Comparison of ENCODE assay signal across 9 cellular contexts in genomic region chr2:234978466-234979203, GRCh38. TPM values are rescaled to one million over a fixed set of nuclear protein-coding genes. Genes with fewer than 3 reads are reported as not detected.
DNase-seq lines count a peak whose midpoint lies in the region; TF ChIP-seq lines count a peak whose summit lies in the region.
"Had no signal": no experiment of that assay in that cellular context is flagged by ENCODE, and none has a peak within 500 bp of the region (broad histone marks: within the 10 kb centered on the region; RNA-seq: fewer than 3 reads in every experiment).

No MANE protein-coding gene starts in this region.

- TF ChIP-seq CTCF in AG04450 (IDR thresholded peaks at IDR 0.05; ENCODE audit: low read depth, low read length) (no peak), endothelial cell (IDR thresholded peaks at IDR 0.05; ENCODE audit: unreplicated experiment) (no peak)

- peak overlapping the region; percentile 53 for H3K4me3 Mint-ChIP-seq in endothelial cell (ENCODE audit: unreplicated experiment)
- no peak overlapping the region for H3K4me3 Mint-ChIP-seq in activated T-helper 1 cell treated with anti-CD3 and anti-CD28 coated beads, Interleukin-12 subunit alpha, Interleukin-12 subunit beta, Interleukin-2, Interleukin-4 antibody, amounts not matched to agents 30 ng/mL and 10 ng/mL and 1 ng/mL, durations not matched to agents 14 hours and 24 hours and 36 hours

- H3K9me3 ChIP-seq in AG04450 (ENCODE audit: control insufficient read depth, insufficient read depth, low read length) (peaks cover 3% of the 10 kb centered on the region; the same call in 1 of the 2 replicates), MG63 (no peaks in the 10 kb centered on the region; the same call in 1 of the 2 replicates)

- H3K4me3 ChIP-seq in AG04450 (ENCODE audit: low read depth, low read length) (no peak overlapping the region), MG63 (no peak overlapping the region)

- intact Hi-C loops in head of caudate nucleus (cut with DNase I), result no loop called here
- intact Hi-C loops in activated T-helper 1 cell treated with anti-CD3 and anti-CD28 coated beads, Interleukin-12 subunit alpha, Interleukin-12 subunit beta, Interleukin-2, Interleukin-4 antibody, amounts not matched to agents 30 ng/mL and 10 ng/mL and 1 ng/mL, durations not matched to agents 14 hours and 24 hours and 36 hours (cut with micrococcal nuclease), result no loop called here

- no peaks in the 10 kb centered on the region for H3K27me3 ChIP-seq in AG04450 (ENCODE audit: control insufficient read depth, insufficient read depth, low read length)
- H3K27me3 ChIP-seq in MG63, result no peaks in the 10 kb centered on the region

- peaks cover 8% of the 10 kb centered on the region for H3K36me3 Mint-ChIP-seq in endothelial cell (ENCODE audit: low read depth, unreplicated experiment)
- H3K36me3 Mint-ChIP-seq in activated T-helper 1 cell treated with anti-CD3 and anti-CD28 coated beads, Interleukin-12 subunit alpha, Interleukin-12 subunit beta, Interleukin-2, Interleukin-4 antibody, amounts not matched to agents 30 ng/mL and 10 ng/mL and 1 ng/mL, durations not matched to agents 14 hours and 24 hours and 36 hours (ENCODE audit: low read depth), result no peaks in the 10 kb centered on the region

- H3K27me3 Mint-ChIP-seq in endothelial cell (ENCODE audit: unreplicated experiment), result peaks cover 11% of the 10 kb centered on the region
- H3K27me3 Mint-ChIP-seq in activated T-helper 1 cell treated with anti-CD3 and anti-CD28 coated beads, Interleukin-12 subunit alpha, Interleukin-12 subunit beta, Interleukin-2, Interleukin-4 antibody, amounts not matched to agents 30 ng/mL and 10 ng/mL and 1 ng/mL, durations not matched to agents 14 hours and 24 hours and 36 hours (ENCODE audit: insufficient read depth), result no peaks in the 10 kb centered on the region

- DNase-seq in AG04450 (ENCODE audit: low read depth, low spot score) (no peak), MG63 (peak; percentile 47), endothelial cell (ENCODE audit: low spot score) (no peak), myocyte (ENCODE audit: low read depth) (peak; percentile 36), head of caudate nucleus (no peak), T-helper 2 cell (no peak), AG08396 (ENCODE audit: low spot score) (no peak)
- no peak for DNase-seq in activated T-helper 1 cell treated with anti-CD3 and anti-CD28 coated beads, Interleukin-12 subunit alpha, Interleukin-12 subunit beta, Interleukin-2, Interleukin-4 antibody, amounts not matched to agents 30 ng/mL and 10 ng/mL and 1 ng/mL, durations not matched to agents 14 hours and 24 hours and 36 hours (ENCODE audit: low spot score)

- H3K27ac Mint-ChIP-seq in endothelial cell (ENCODE audit: unreplicated experiment), result peak overlapping the region; percentile 99
- no peak overlapping the region for H3K27ac Mint-ChIP-seq in activated T-helper 1 cell treated with anti-CD3 and anti-CD28 coated beads, Interleukin-12 subunit alpha, Interleukin-12 subunit beta, Interleukin-2, Interleukin-4 antibody, amounts not matched to agents 30 ng/mL and 10 ng/mL and 1 ng/mL, durations not matched to agents 14 hours and 24 hours and 36 hours

- POLR2A ChIA-PET in AG04450 (lab: Yijun Ruan, JAX), result no interaction called here

- CTCF ChIA-PET in AG04450 (lab: Charles Lee), result no interaction called here

- peaks cover 70% of the 10 kb centered on the region for H3K4me1 Mint-ChIP-seq in endothelial cell (ENCODE audit: unreplicated experiment)
- H3K4me1 Mint-ChIP-seq in activated T-helper 1 cell treated with anti-CD3 and anti-CD28 coated beads, Interleukin-12 subunit alpha, Interleukin-12 subunit beta, Interleukin-2, Interleukin-4 antibody, amounts not matched to agents 30 ng/mL and 10 ng/mL and 1 ng/mL, durations not matched to agents 14 hours and 24 hours and 36 hours (ENCODE audit: low read depth), result no peaks in the 10 kb centered on the region

- H3K36me3 ChIP-seq in MG63, result peaks cover 37% of the 10 kb centered on the region

- no peaks in the 10 kb centered on the region for H3K9me3 Mint-ChIP-seq in endothelial cell (ENCODE audit: unreplicated experiment)
- peaks cover 5% of the 10 kb centered on the region for H3K9me3 Mint-ChIP-seq in activated T-helper 1 cell treated with anti-CD3 and anti-CD28 coated beads, Interleukin-12 subunit alpha, Interleukin-12 subunit beta, Interleukin-2, Interleukin-4 antibody, amounts not matched to agents 30 ng/mL and 10 ng/mL and 1 ng/mL, durations not matched to agents 14 hours and 24 hours and 36 hours

- H3K27ac ChIP-seq in AG04450 (ENCODE audit: low read depth, low read length), result peak overlapping the region; percentile 52
- H3K27ac ChIP-seq: KMS-11 had no signal

RNA-seq across cellular contexts. Expression of gene SH3BP4, which starts 26.8 kb away (rescaled TPM):
- 224 and 276 TPM in 2 replicates for polyA plus RNA-seq in AG04450 (2011; rRNA removed)
- polyA minus RNA-seq in AG04450 (2011; rRNA and poly(A)+ RNA removed), result 304 and 360 TPM in 2 replicates
- 34.2 and 39.5 TPM in 2 replicates for total RNA-seq in MG63 (2014; rRNA removed; shearing (Covaris generic); ENCODE audit: low replicate concordance)
- total RNA-seq in endothelial cell (ENCODE audit: unreplicated experiment), result 58.6 TPM
- 20.0 and 27.4 TPM in 2 replicates for total RNA-seq in myocyte
- 41.6 TPM for polyA plus RNA-seq in myocyte (2012)
- total RNA-seq in activated T-helper 1 cell treated with anti-CD3 and anti-CD28 coated beads, Interleukin-12 subunit alpha, Interleukin-12 subunit beta, Interleukin-2, Interleukin-4 antibody, amounts not matched to agents 30 ng/mL and 10 ng/mL and 1 ng/mL, durations not matched to agents 14 hours and 24 hours and 36 hours, result 0.05 and 0.26 TPM in 2 replicates

Comparison
In these comparisons a context has a peak if more than half of its experiments do, and no peak if none do; other contexts are left out.
1. DNase-seq: peak in MG63 (single experiment) and myocyte (single experiment); none in AG04450 (single experiment), endothelial cell (single experiment), head of caudate nucleus (0 of 42), T-helper 2 cell (0 of 5), AG08396 (single experiment) and activated T-helper 1 cell treated with anti-CD3 and anti-CD28 coated beads, Interleukin-12 subunit alpha, Interleukin-12 subunit beta, Interleukin-2, Interleukin-4 antibody, amounts not matched to agents 30 ng/mL and 10 ng/mL and 1 ng/mL, durations not matched to agents 14 hours and 24 hours and 36 hours (single experiment).
2. RNA of gene SH3BP4, which starts 26.8 kb away (total RNA-seq): 58.6 TPM in endothelial cell (single experiment), 34.2 to 39.5 TPM in MG63 and 20.0 to 27.4 TPM in myocyte; 0.05 to 0.26 TPM in activated T-helper 1 cell treated with anti-CD3 and anti-CD28 coated beads, Interleukin-12 subunit alpha, Interleukin-12 subunit beta, Interleukin-2, Interleukin-4 antibody, amounts not matched to agents 30 ng/mL and 10 ng/mL and 1 ng/mL, durations not matched to agents 14 hours and 24 hours and 36 hours; every median in the first group is over 10 times any median in the second.